Comparison of ENCODE assay signal across 35 cellular contexts in the genomic region with DNA sequence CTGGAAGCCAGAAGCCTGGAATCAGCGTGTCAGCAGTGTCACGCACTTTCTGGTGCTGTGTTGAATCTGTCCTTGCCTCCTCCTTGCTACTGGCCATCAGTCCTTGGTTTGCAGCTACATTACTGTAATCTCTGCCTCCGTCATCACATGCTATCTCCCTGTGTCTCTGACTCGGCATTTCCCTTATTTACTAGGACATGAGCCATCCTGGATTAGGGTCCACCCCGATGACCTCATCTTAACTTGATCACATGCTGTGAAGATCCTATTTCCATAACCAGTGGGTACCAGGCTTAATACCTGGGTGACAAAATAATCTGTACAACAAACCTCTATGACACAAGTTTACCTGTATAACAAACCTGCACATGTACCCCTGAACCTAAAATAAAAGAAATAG.
DNase-seq lines count a peak whose midpoint lies in the region; ATAC-seq, FAIRE-seq and TF ChIP-seq lines count a peak whose summit lies in the region.
"Had no signal": no experiment of that assay in that cellular context is flagged by ENCODE, and none has a peak within 500 bp of the region (broad histone marks: within the 10 kb centered on the region; RNA-seq: fewer than 3 reads in every experiment).

No MANE protein-coding gene starts in this region.

- TF ChIP-seq CTCF in epithelial cell of esophagus (IDR thresholded peaks at IDR 0.05; ENCODE audit: insufficient read depth, low read depth, low read length, missing control alignments) (no peak), keratinocyte (optimal IDR thresholded peaks at IDR 0.05 in 1 of 3, IDR thresholded peaks at IDR 0.05 in 1 of 3, conservative IDR thresholded peaks at IDR 0.05 in 1 of 3; ENCODE audit: extremely low read depth in 1 of 3, insufficient read depth in 2 of 3, low read length in 3 of 3) (no peak), upper lobe of right lung (IDR thresholded peaks at IDR 0.05) (no peak)

- H3K27ac ChIP-seq in keratinocyte (ENCODE audit: control insufficient read depth, insufficient read depth, low read length) (no peak overlapping the region), upper lobe of right lung (no peak overlapping the region)
- H3K27ac ChIP-seq: body of pancreas, dorsolateral prefrontal cortex, HL-60, Peyer's patch, psoas muscle, suprapubic skin, upper lobe of left lung, VCaP had no signal

- peaks cover 2% of the 10 kb centered on the region for H3K36me3 Mint-ChIP-seq in T-helper 17 cell (ENCODE audit: low read depth)
- H3K36me3 Mint-ChIP-seq: CD14-positive monocyte; naive thymus-derived CD4-positive, alpha-beta T cell; stimulated activated naive B cell treated with anti-CD40 and anti-IgM and Interleukin-4, amounts not matched to agents 10 μg/mL and 1 μg/mL and 100 μg/mL, for 72 hours had no signal

- H3K27me3 ChIP-seq in MG63 (no peaks in the 10 kb centered on the region), keratinocyte (ENCODE audit: control insufficient read depth, extremely low read depth, insufficient read depth, low read length) (no peaks in the 10 kb centered on the region), upper lobe of right lung (no peaks in the 10 kb centered on the region)
- H3K27me3 ChIP-seq: body of pancreas, Peyer's patch, suprapubic skin, upper lobe of left lung had no signal

- peaks cover 4% of the 10 kb centered on the region for H3K4me1 ChIP-seq in keratinocyte (ENCODE audit: control insufficient read depth, extremely low read depth, insufficient read depth, low read length)
- no peaks in the 10 kb centered on the region for H3K4me1 ChIP-seq in upper lobe of right lung
- H3K4me1 ChIP-seq: Peyer's patch, psoas muscle, upper lobe of left lung had no signal

- peaks cover 3% of the 10 kb centered on the region for H3K4me1 Mint-ChIP-seq in T-helper 17 cell
- H3K4me1 Mint-ChIP-seq: activated CD4-positive, alpha-beta T cell treated with anti-CD3 and anti-CD28 coated beads for 36 hours; CD14-positive monocyte had no signal

- peaks cover 7% of the 10 kb centered on the region for H3K27me3 Mint-ChIP-seq in T-helper 17 cell

- no peaks in the 10 kb centered on the region for H3K9me1 ChIP-seq in keratinocyte (ENCODE audit: control insufficient read depth, extremely low read depth, insufficient read depth, low read length)

- dilution Hi-C loops in keratinocyte (cut with MboI; ENCODE audit: extremely low pct_ligation_motif_present, low sequenced_read_pairs) = no loop called here

- DNase-seq in MG63 (peak; percentile 7), epithelial cell of esophagus (ENCODE audit: low read depth) (peak; percentile 39), keratinocyte (ENCODE audit: low read depth, low spot score) (no peak), upper lobe of right lung (no peak), Right ventricle myocardium inferior (ENCODE audit: missing footprints) (no peak), NCI-H1092 treated with DMSO at 0.1 percent for 48 hours (lab: John Stamatoyannopoulos, UW) (no peak), T-helper 17 cell (no peak)
- DNase-seq: activated CD4-positive, alpha-beta T cell treated with anti-CD3 and anti-CD28 coated beads for 36 hours; activated CD8-positive, alpha-beta memory T cell treated with anti-CD3 and anti-CD28 coated beads, Interleukin-2, amount 50 U/mL, for 48 hours; activated CD8-positive, alpha-beta T cell treated with anti-CD3 and anti-CD28 coated beads for 36 hours; activated naive CD4-positive, alpha-beta T cell treated with Interleukin-2 at 50 U/mL for 16 hours; body of pancreas; dorsolateral prefrontal cortex; EL; H9; islet precursor cell; Kasumi-1; left ventricle myocardium superior; naive thymus-derived CD4-positive, alpha-beta T cell; NCI-H2107; NCI-H446; NCI-H774; occipital lobe; Peyer's patch; psoas muscle; SIG-M5; stimulated activated naive B cell treated with anti-CD40 and anti-IgM and Interleukin-4, amounts not matched to agents 10 μg/mL and 1 μg/mL and 100 μg/mL, for 72 hours; upper lobe of left lung had no signal

- H3K9me3 ChIP-seq in MG63 (no peaks in the 10 kb centered on the region), keratinocyte (ENCODE audit: control insufficient read depth, low read depth, low read length) (no peaks in the 10 kb centered on the region), upper lobe of right lung (no peaks in the 10 kb centered on the region), T-helper 17 cell (ENCODE audit: control insufficient read depth, low read length, poor library complexity, severe bottlenecking) (no peaks in the 10 kb centered on the region)
- H3K9me3 ChIP-seq: body of pancreas, Peyer's patch, psoas muscle, suprapubic skin, upper lobe of left lung had no signal

- no peak overlapping the region for H3K9ac ChIP-seq in keratinocyte (ENCODE audit: control insufficient read depth, extremely low read depth, insufficient read depth, low read length)

- intact Hi-C loops in upper lobe of right lung (cut with DNase I) (no loop called here), Right ventricle myocardium inferior (cut with DNase I) (no loop called here)

- no peak overlapping the region for H3K4me3 Mint-ChIP-seq in T-helper 17 cell
- H3K4me3 Mint-ChIP-seq: activated CD4-positive, alpha-beta T cell treated with anti-CD3 and anti-CD28 coated beads for 36 hours; activated CD8-positive, alpha-beta T cell treated with anti-CD3 and anti-CD28 coated beads for 36 hours; activated T-helper 1 cell treated with anti-CD3 and anti-CD28 coated beads, Interleukin-12 subunit alpha, Interleukin-12 subunit beta, Interleukin-2, Interleukin-4 antibody, amounts not matched to agents 30 ng/mL and 10 ng/mL and 1 ng/mL, durations not matched to agents 14 hours and 24 hours and 36 hours; CD14-positive monocyte; H9; naive thymus-derived CD4-positive, alpha-beta T cell; stimulated activated naive B cell treated with anti-CD40 and anti-IgM and Interleukin-4, amounts not matched to agents 10 μg/mL and 1 μg/mL and 100 μg/mL, for 72 hours had no signal

- ATAC-seq in upper lobe of right lung = peak; percentile 34
- ATAC-seq in Right ventricle myocardium inferior = no peak
- ATAC-seq in T-helper 17 cell = no peak
- ATAC-seq: activated CD4-positive, alpha-beta T cell treated with anti-CD3 and anti-CD28 coated beads for 36 hours; activated CD8-positive, alpha-beta T cell treated with anti-CD3 and anti-CD28 coated beads for 36 hours; body of pancreas; left ventricle myocardium superior; naive thymus-derived CD4-positive, alpha-beta T cell; stimulated activated naive B cell treated with anti-CD40 and anti-IgM and Interleukin-4, amounts not matched to agents 10 μg/mL and 1 μg/mL and 100 μg/mL, for 72 hours had no signal

- H3K27ac Mint-ChIP-seq in T-helper 17 cell = no peak overlapping the region
- H3K27ac Mint-ChIP-seq: activated CD4-positive, alpha-beta T cell treated with anti-CD3 and anti-CD28 coated beads for 36 hours; activated CD8-positive, alpha-beta T cell treated with anti-CD3 and anti-CD28 coated beads for 36 hours; activated T-helper 1 cell treated with anti-CD3 and anti-CD28 coated beads, Interleukin-12 subunit alpha, Interleukin-12 subunit beta, Interleukin-2, Interleukin-4 antibody, amounts not matched to agents 30 ng/mL and 10 ng/mL and 1 ng/mL, durations not matched to agents 14 hours and 24 hours and 36 hours; CD14-positive monocyte; naive thymus-derived CD4-positive, alpha-beta T cell; stimulated activated naive B cell treated with anti-CD40 and anti-IgM and Interleukin-4, amounts not matched to agents 10 μg/mL and 1 μg/mL and 100 μg/mL, for 72 hours had no signal

- peak overlapping the region; percentile 6 for H2AFZ ChIP-seq in keratinocyte (ENCODE audit: control insufficient read depth, low read length)

- H3K4me2 ChIP-seq in keratinocyte (ENCODE audit: control insufficient read depth, extremely low read depth, insufficient read depth, low read depth, low read length) = no peak overlapping the region

- H4K20me1 ChIP-seq in keratinocyte (ENCODE audit: control insufficient read depth, extremely low read depth, insufficient read depth, low read length) = no peaks in the 10 kb centered on the region

- no peak for FAIRE-seq in keratinocyte (lab: Jason Lieb, UNC)
- FAIRE-seq: endometrium, GM12891 had no signal

- no peaks in the 10 kb centered on the region for H3K36me3 ChIP-seq in MG63
- no peaks in the 10 kb centered on the region for H3K36me3 ChIP-seq in keratinocyte (ENCODE audit: control insufficient read depth in 2 of 2, extremely low read depth in 1 of 2, insufficient read depth in 2 of 2, low read length in 2 of 2)
- H3K36me3 ChIP-seq in upper lobe of right lung = no peaks in the 10 kb centered on the region
- H3K36me3 ChIP-seq: Peyer's patch, suprapubic skin, upper lobe of left lung had no signal

- H3K4me3 ChIP-seq in MG63 (no peak overlapping the region), epithelial cell of esophagus (ENCODE audit: low read length) (no peak overlapping the region), keratinocyte (ENCODE audit: control insufficient read depth in 2 of 3, extremely low read depth in 1 of 3, insufficient read depth in 2 of 3, low read depth in 1 of 3, low read length in 3 of 3) (no peak overlapping the region), upper lobe of right lung (no peak overlapping the region)
- H3K4me3 ChIP-seq: body of pancreas, dorsolateral prefrontal cortex, Peyer's patch, psoas muscle, suprapubic skin, upper lobe of left lung had no signal

- no peaks in the 10 kb centered on the region for H3K79me2 ChIP-seq in keratinocyte (ENCODE audit: control insufficient read depth, insufficient read depth, low read length)

Comparison
In these comparisons a context has a peak if more than half of its experiments do, and no peak if none do; other contexts are left out.
1. DNase-seq: peak in MG63 (single experiment) and epithelial cell of esophagus (single experiment); none in keratinocyte (single experiment), upper lobe of right lung (single experiment), Right ventricle myocardium inferior (single experiment), NCI-H1092 treated with DMSO at 0.1 percent for 48 hours (single experiment) and T-helper 17 cell (0 of 3).